1 cellular context compared by ENCODE assay signal in the genomic region with DNA sequence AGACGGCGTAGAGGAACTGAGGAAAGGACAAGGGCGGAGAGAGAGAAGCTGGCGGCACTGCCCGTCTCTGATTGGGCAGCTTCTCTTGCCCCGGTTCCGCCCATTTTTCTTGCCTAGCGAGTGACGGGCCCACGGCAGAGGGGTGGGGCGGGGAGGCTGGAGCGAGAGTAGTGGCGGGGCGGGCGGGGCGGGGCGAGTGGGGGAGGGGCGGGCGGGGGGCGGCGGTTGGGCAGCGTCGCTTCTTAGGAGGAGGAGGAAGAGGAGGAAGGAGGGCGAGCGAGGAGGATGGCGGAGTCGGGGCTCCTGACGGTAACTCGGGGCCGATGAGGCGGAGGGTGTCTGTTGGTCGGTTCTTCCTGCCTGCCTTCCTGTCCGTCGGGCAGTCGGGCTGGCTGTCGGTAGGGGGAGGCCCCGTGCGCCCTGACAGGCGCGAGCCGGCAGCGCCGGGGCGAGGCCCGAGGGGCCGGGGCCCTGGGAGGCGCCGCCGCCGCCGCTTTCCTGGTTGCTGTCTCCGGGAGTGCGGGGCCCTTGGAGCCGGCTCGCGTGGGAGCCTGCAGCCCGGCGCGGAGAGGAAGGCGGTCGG.
TF ChIP-seq lines count a peak whose summit lies in the region.

A gene (plus strand): TSS at position 256 of the 583 bp plus-strand sequence. CDS start 44,755 bp downstream, outside the sequence.

TF ChIP-seq in WTC11, 78 proteins besides CTCF, POLR2A, EP300 and RAD21 (continued from another document):
- TF ChIP-seq, protein P1, sequence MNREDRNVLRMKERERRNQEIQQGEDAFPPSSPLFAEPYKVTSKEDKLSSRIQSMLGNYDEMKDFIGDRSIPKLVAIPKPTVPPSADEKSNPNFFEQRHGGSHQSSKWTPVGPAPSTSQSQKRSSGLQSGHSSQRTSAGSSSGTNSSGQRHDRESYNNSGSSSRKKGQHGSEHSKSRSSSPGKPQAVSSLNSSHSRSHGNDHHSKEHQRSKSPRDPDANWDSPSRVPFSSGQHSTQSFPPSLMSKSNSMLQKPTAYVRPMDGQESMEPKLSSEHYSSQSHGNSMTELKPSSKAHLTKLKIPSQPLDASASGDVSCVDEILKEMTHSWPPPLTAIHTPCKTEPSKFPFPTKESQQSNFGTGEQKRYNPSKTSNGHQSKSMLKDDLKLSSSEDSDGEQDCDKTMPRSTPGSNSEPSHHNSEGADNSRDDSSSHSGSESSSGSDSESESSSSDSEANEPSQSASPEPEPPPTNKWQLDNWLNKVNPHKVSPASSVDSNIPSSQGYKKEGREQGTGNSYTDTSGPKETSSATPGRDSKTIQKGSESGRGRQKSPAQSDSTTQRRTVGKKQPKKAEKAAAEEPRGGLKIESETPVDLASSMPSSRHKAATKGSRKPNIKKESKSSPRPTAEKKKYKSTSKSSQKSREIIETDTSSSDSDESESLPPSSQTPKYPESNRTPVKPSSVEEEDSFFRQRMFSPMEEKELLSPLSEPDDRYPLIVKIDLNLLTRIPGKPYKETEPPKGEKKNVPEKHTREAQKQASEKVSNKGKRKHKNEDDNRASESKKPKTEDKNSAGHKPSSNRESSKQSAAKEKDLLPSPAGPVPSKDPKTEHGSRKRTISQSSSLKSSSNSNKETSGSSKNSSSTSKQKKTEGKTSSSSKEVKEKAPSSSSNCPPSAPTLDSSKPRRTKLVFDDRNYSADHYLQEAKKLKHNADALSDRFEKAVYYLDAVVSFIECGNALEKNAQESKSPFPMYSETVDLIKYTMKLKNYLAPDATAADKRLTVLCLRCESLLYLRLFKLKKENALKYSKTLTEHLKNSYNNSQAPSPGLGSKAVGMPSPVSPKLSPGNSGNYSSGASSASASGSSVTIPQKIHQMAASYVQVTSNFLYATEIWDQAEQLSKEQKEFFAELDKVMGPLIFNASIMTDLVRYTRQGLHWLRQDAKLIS (CRISPR knock-in tag; IDR thresholded peaks at IDR 0.05; ENCODE audit: borderline replicate concordance): no peak
- TF ChIP-seq, protein P2, sequence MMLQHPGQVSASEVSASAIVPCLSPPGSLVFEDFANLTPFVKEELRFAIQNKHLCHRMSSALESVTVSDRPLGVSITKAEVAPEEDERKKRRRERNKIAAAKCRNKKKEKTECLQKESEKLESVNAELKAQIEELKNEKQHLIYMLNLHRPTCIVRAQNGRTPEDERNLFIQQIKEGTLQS (CRISPR knock-in tag; conservative IDR thresholded peaks at IDR 0.05): no peak
